In the genomic region with DNA sequence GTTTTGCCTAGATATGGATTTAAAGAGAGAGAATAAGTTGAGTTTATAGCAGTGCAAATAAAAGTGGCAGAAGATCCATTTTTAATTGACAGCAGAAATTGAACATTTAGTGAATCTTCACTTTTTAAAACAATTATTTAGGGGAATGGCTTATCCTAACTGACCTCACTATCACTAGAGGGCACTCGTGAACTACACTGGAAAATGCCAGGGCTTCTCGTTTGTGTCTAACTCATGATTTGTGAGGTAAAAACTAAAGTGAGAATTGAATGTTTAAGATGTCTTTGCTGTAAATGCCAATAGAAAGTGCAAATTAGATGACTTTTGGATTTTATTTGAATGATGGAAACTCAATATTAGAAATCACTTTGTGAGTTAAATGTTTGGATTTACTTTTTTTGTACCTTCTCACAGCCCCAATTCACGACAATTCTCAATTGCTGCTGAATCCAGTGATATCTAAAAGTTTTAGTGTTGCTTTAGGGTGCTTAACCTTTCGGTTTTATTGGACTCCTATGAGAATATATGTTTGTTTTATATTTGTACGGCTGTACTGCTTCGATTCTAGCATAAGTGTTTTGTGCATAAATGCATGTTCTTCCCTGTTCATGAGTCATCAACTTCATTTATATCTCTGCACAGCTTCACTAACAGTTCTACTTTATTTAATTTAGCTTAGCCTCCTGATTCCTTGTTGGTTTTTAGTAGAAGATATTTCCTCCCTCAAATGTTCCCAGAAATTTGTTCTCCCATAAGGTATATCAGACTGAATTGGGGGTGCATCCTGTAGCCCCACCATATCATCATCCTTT, we compare ENCODE assay signal across 9 cellular contexts.
DNase-seq lines count a peak whose midpoint lies in the region; ATAC-seq, FAIRE-seq and TF ChIP-seq lines count a peak whose summit lies in the region.
"Had no signal": no experiment of that assay in that cellular context is flagged by ENCODE, and none has a peak within 500 bp of the region (broad histone marks: within the 10 kb centered on the region; RNA-seq: fewer than 3 reads in every experiment).

No MANE protein-coding gene starts in this region.

- H3K23ac ChIP-seq in neuronal stem cell (ENCODE audit: low read depth, low read length, poor library complexity), result no peak overlapping the region

- no peaks in the 10 kb centered on the region for H3K9me3 Mint-ChIP-seq in activated T-helper 17 cell treated with anti-CD3 and anti-CD28 coated beads, Interleukin-2, amount 50 U/mL, for 72 hours

- no peak overlapping the region for H3K4me2 ChIP-seq in DOHH2 (ENCODE audit: low read length)
- no peak overlapping the region for H3K4me2 ChIP-seq in neuronal stem cell (ENCODE audit: insufficient read depth, low read length, poor library complexity, severe bottlenecking)

- intact Hi-C loops in Panc1 (cut with micrococcal nuclease; ENCODE audit: unreplicated experiment), result loop anchor here (1.0 to 2.0 kb wide), 2 partner anchors 322 to 541 kb away; no protein-coding TSS in a partner anchor

- H4K8ac ChIP-seq in neuronal stem cell (ENCODE audit: low read depth, low read length), result no peak overlapping the region

- no peaks in the 10 kb centered on the region for H3K9me3 ChIP-seq in DOHH2 (ENCODE audit: control insufficient read depth, insufficient read depth, low read length)
- no peaks in the 10 kb centered on the region for H3K9me3 ChIP-seq in Panc1 (ENCODE audit: control insufficient read depth, insufficient read depth, low read depth, low read length)
- peaks cover 0 to 1% of the 10 kb centered on the region in 2 donors for H3K9me3 ChIP-seq in neuronal stem cell (replicated peaks in 1 of 2; ENCODE audit: control insufficient read depth in 2 of 2, insufficient read depth in 1 of 2, low read depth in 1 of 2, low read length in 2 of 2)

- H3K9ac ChIP-seq in neuronal stem cell (ENCODE audit: low read depth, low read length, poor library complexity), result no peak overlapping the region

- in situ Hi-C loops in Panc1 (cut with HindIII; ENCODE audit: low pct_unique_long_range_greater_than_20kb, low sequenced_read_pairs), result no loop called here

- no peak for FAIRE-seq in HTR-8/SVneo (lab: Jason Lieb, UNC)

- H2BK12ac ChIP-seq in neuronal stem cell (ENCODE audit: low read length), result no peak overlapping the region

- no peaks in the 10 kb centered on the region for H3K79me1 ChIP-seq in neuronal stem cell (ENCODE audit: low read depth, low read length)

- H2BK5ac ChIP-seq in neuronal stem cell (ENCODE audit: low read length), result no peak overlapping the region

- ATAC-seq in Panc1 (peak; percentile 80; the same call in 1 of the 2 replicates), HG03280 (IDR thresholded peaks at IDR 0.05; ENCODE audit: unreplicated experiment) (no peak), GM21717 (IDR thresholded peaks at IDR 0.05; ENCODE audit: unreplicated experiment) (no peak)
- no peak for ATAC-seq in activated T-helper 17 cell treated with anti-CD3 and anti-CD28 coated beads, Interleukin-2, amount 50 U/mL, for 72 hours (replicated peaks)

- H3K4me1 ChIP-seq in DOHH2 (ENCODE audit: control insufficient read depth, low read length) (no peaks in the 10 kb centered on the region), Panc1 (ENCODE audit: control insufficient read depth, insufficient read depth, low read length) (peaks cover 2% of the 10 kb centered on the region; the same call in 1 of the 2 replicates), neuronal stem cell (ENCODE audit: control insufficient read depth in 2 of 2, insufficient read depth in 1 of 2, low read depth in 1 of 2, low read length in 2 of 2) (no peaks in the 10 kb centered on the region)

- no peaks in the 10 kb centered on the region for H3K9me2 ChIP-seq in DOHH2 (replicated peaks; ENCODE audit: control insufficient read depth, low read length)

- H2BK15ac ChIP-seq in neuronal stem cell (ENCODE audit: low read length), result no peak overlapping the region

- H3K27ac ChIP-seq in DOHH2 (ENCODE audit: low read depth, low read length) (no peak overlapping the region), Panc1 (ENCODE audit: low read length) (no peak overlapping the region), neuronal stem cell (replicated peaks; ENCODE audit: low read length) (no peak overlapping the region)
- H3K27ac ChIP-seq: skin epidermis had no signal

- POLR2A ChIA-PET in Panc1 (lab: Charles Lee), result no interaction called here

- no peaks in the 10 kb centered on the region for H3K4me1 Mint-ChIP-seq in activated T-helper 17 cell treated with anti-CD3 and anti-CD28 coated beads, Interleukin-2, amount 50 U/mL, for 72 hours

- H3K27me3 Mint-ChIP-seq in activated T-helper 17 cell treated with anti-CD3 and anti-CD28 coated beads, Interleukin-2, amount 50 U/mL, for 72 hours, result peaks cover 4% of the 10 kb centered on the region

- no peak overlapping the region for H2AFZ ChIP-seq in neuronal stem cell (ENCODE audit: low read length)

- H4K91ac ChIP-seq in neuronal stem cell (ENCODE audit: low read depth, low read length, poor library complexity), result no peak overlapping the region

- no peaks in the 10 kb centered on the region for H3K79me2 ChIP-seq in DOHH2 (ENCODE audit: control insufficient read depth, low read length)

- H3K18ac ChIP-seq in neuronal stem cell (ENCODE audit: low read length), result no peak overlapping the region

- no peak overlapping the region for H2AK5ac ChIP-seq in neuronal stem cell (ENCODE audit: low read depth, low read length)

- no TSS peak for BruUV-seq in Panc1 (replicated peaks; lab: Mats Ljungman, UMichigan)

- H3K4me3 ChIP-seq in DOHH2 (ENCODE audit: low read length), result no peak overlapping the region
- no peak overlapping the region for H3K4me3 ChIP-seq in Panc1 (ENCODE audit: low read depth in 2 of 2, low read length in 2 of 2)
- H3K4me3 ChIP-seq in epithelial cell of esophagus (ENCODE audit: low read length), result no peak overlapping the region
- no peak overlapping the region for H3K4me3 ChIP-seq in neuronal stem cell (ENCODE audit: low read length in 2 of 2)
- H3K4me3 ChIP-seq: skin epidermis had no signal

- H3K36me3 ChIP-seq in DOHH2 (ENCODE audit: control insufficient read depth, low read length) (no peaks in the 10 kb centered on the region), Panc1 (ENCODE audit: control insufficient read depth, insufficient read depth, low read length) (no peaks in the 10 kb centered on the region), neuronal stem cell (replicated peaks in 1 of 2; ENCODE audit: control insufficient read depth in 2 of 2, insufficient read depth in 2 of 2, low read length in 2 of 2) (no peaks in the 10 kb centered on the region)

- H4K20me1 ChIP-seq in DOHH2 (ENCODE audit: control insufficient read depth, insufficient read depth, low read depth, low read length), result no peaks in the 10 kb centered on the region

- no CpG with 5 or more reads among the region's 6 CpGs for WGBS in neuronal stem cell (ENCODE audit: extremely low coverage in 2 of 2, insufficient read length in 2 of 2, insufficient replicate concordance in 1 of 2), 2 donors

- CTCF ChIA-PET in Panc1 (lab: Charles Lee), result interaction anchor here (1.1 kb wide), 1 partner anchor 393 kb away, joined by 10 read pairs; no protein-coding TSS in a partner anchor

- H3K14ac ChIP-seq in neuronal stem cell (ENCODE audit: low read length), result no peak overlapping the region

- TF ChIP-seq CTCF in DOHH2 (IDR thresholded peaks at IDR 0.05; ENCODE audit: low read depth, low read length, poor library complexity, severe bottlenecking) (peak; percentile 60), Panc1 (IDR thresholded peaks at IDR 0.05) (peak; percentile 86; the same call in 1 of the 2 replicates), epithelial cell of esophagus (IDR thresholded peaks at IDR 0.05; ENCODE audit: insufficient read depth, low read depth, low read length, missing control alignments) (peak; percentile 80)

- H3K4me3 Mint-ChIP-seq in activated T-helper 17 cell treated with anti-CD3 and anti-CD28 coated beads, Interleukin-2, amount 50 U/mL, for 72 hours, result no peak overlapping the region

- H3K36me3 Mint-ChIP-seq in activated T-helper 17 cell treated with anti-CD3 and anti-CD28 coated beads, Interleukin-2, amount 50 U/mL, for 72 hours (ENCODE audit: low read depth), result no peaks in the 10 kb centered on the region

- no peaks in the 10 kb centered on the region for H3K27me3 ChIP-seq in DOHH2 (ENCODE audit: control insufficient read depth, low read length)
- H3K27me3 ChIP-seq in Panc1 (ENCODE audit: control insufficient read depth, insufficient read depth, low read length), result peaks cover 2% of the 10 kb centered on the region; the same call in 1 of the 2 replicates
- H3K27me3 ChIP-seq in neuronal stem cell (ENCODE audit: control insufficient read depth in 3 of 3, insufficient read depth in 3 of 3, low read depth in 1 of 3, low read length in 3 of 3), result no peaks in the 10 kb centered on the region

- H2BK120ac ChIP-seq in neuronal stem cell (ENCODE audit: low read depth, low read length), result no peak overlapping the region

- peak; percentile 51 for DNase-seq in HTR-8/SVneo (ENCODE audit: insufficient read length, low spot score)
- DNase-seq in Panc1 (ENCODE audit: low read depth, low spot score), result no peak
- DNase-seq in epithelial cell of esophagus (ENCODE audit: low read depth), result peak; percentile 66
- peak; percentile 24 for DNase-seq in neuronal stem cell (ENCODE audit: low spot score)

- H3K4ac ChIP-seq in neuronal stem cell (ENCODE audit: low read length), result no peak overlapping the region

- H3F3A ChIP-seq in DOHH2 (ENCODE audit: control insufficient read depth, insufficient read depth), result no peaks in the 10 kb centered on the region

- no peak overlapping the region for H3K27ac Mint-ChIP-seq in activated T-helper 17 cell treated with anti-CD3 and anti-CD28 coated beads, Interleukin-2, amount 50 U/mL, for 72 hours
